Comparison of ENCODE assay signal across 8 cellular contexts in genomic region chr4:64713256-64713840, GRCh38.
DNase-seq lines count a peak whose midpoint lies in the region; ATAC-seq, FAIRE-seq and TF ChIP-seq lines count a peak whose summit lies in the region.

No MANE protein-coding gene starts in this region.

- no peak overlapping the region for H3K27ac ChIP-seq in SK-N-SH (ENCODE audit: low read depth in 2 of 2, low read length in 1 of 2)

- no peak for DNase-seq in BE2C
- peak; percentile 9 for DNase-seq in SK-N-SH
- DNase-seq in posterior vena cava (ENCODE audit: low spot score) = no peak
- no peak for DNase-seq in natural killer cell treated with Interleukin-12 subunit alpha and Interleukin-12 subunit beta and Interleukin-15 and Interleukin-18, amount 100 ng/mL, for 72 hours (ENCODE audit: low spot score)

- no peak overlapping the region for H2AFZ ChIP-seq in SK-N-SH (ENCODE audit: low read depth)

- no peak for TF ChIP-seq EP300 in SK-N-SH (IDR thresholded peaks at IDR 0.05; ENCODE audit: borderline replicate concordance in 1 of 2, low read depth in 1 of 2, low read length in 1 of 2)

- no peaks in the 10 kb centered on the region for H3K27me3 ChIP-seq in BE2C
- H3K27me3 ChIP-seq in SK-N-SH (ENCODE audit: insufficient read depth) = no peaks in the 10 kb centered on the region

- no peak overlapping the region for H3K27ac Mint-ChIP-seq in natural killer cell treated with Interleukin-12 subunit alpha and Interleukin-12 subunit beta and Interleukin-15 and Interleukin-18, amount 100 ng/mL, for 72 hours

- TF ChIP-seq RAD21 in SK-N-SH (IDR thresholded peaks at IDR 0.05; ENCODE audit: low read length) = peak; percentile 37

- intact Hi-C loops in posterior vena cava (cut with DNase I) = no loop called here

- CTCF ChIA-PET in SK-N-SH (lab: Yijun Ruan, JAX) = interaction anchor here (0.6 to 1.9 kb wide), 7 partner anchors 8 to 1105 kb away, joined by 3 to 6 read pairs (median 3); no protein-coding TSS in a partner anchor

- peak; percentile 62 for TF ChIP-seq CTCF in BE2C (IDR thresholded peaks at IDR 0.05; ENCODE audit: low read depth, low read length)
- TF ChIP-seq CTCF in SK-N-SH (IDR thresholded peaks at IDR 0.05) = peak; percentile 65

- no peak overlapping the region for H3K9ac ChIP-seq in SK-N-SH

- H3K4me1 ChIP-seq in BE2C (no peaks in the 10 kb centered on the region), SK-N-SH (ENCODE audit: control insufficient read depth in 1 of 2, insufficient read depth in 2 of 2, low read depth in 1 of 2, low read length in 1 of 2) (no peaks in the 10 kb centered on the region)

- no peaks in the 10 kb centered on the region for H3K27me3 Mint-ChIP-seq in natural killer cell treated with Interleukin-12 subunit alpha and Interleukin-12 subunit beta and Interleukin-15 and Interleukin-18, amount 100 ng/mL, for 72 hours

- no peaks in the 10 kb centered on the region for H3K9me3 ChIP-seq in BE2C
- no peaks in the 10 kb centered on the region for H3K9me3 ChIP-seq in SK-N-SH

- H3F3A ChIP-seq in SK-N-SH (replicated peaks; ENCODE audit: insufficient read depth) = no peaks in the 10 kb centered on the region

- H3K4me3 ChIP-seq in BE2C (ENCODE audit: low read depth, low read length) = no peak overlapping the region
- no peak overlapping the region for H3K4me3 ChIP-seq in SK-N-SH (ENCODE audit: low read depth in 2 of 2, low read length in 1 of 2)

- no peaks in the 10 kb centered on the region for H3K9me3 Mint-ChIP-seq in natural killer cell treated with Interleukin-12 subunit alpha and Interleukin-12 subunit beta and Interleukin-15 and Interleukin-18, amount 100 ng/mL, for 72 hours

- H3K4me2 ChIP-seq in SK-N-SH = no peak overlapping the region

- H3K79me2 ChIP-seq in SK-N-SH (ENCODE audit: insufficient read depth) = no peaks in the 10 kb centered on the region

- H3K36me3 Mint-ChIP-seq in natural killer cell treated with Interleukin-12 subunit alpha and Interleukin-12 subunit beta and Interleukin-15 and Interleukin-18, amount 100 ng/mL, for 72 hours = no peaks in the 10 kb centered on the region

- POLR2A ChIA-PET in SK-N-SH (lab: Yijun Ruan, JAX) = no interaction called here

- no peak overlapping the region for H3K4me3 Mint-ChIP-seq in natural killer cell treated with Interleukin-12 subunit alpha and Interleukin-12 subunit beta and Interleukin-15 and Interleukin-18, amount 100 ng/mL, for 72 hours

- no peaks in the 10 kb centered on the region for H4K20me1 ChIP-seq in SK-N-SH (ENCODE audit: insufficient read depth)

- H3K36me3 ChIP-seq in BE2C = no peaks in the 10 kb centered on the region
- no peaks in the 10 kb centered on the region for H3K36me3 ChIP-seq in SK-N-SH (replicated peaks in 1 of 2; ENCODE audit: control insufficient read depth in 1 of 2, insufficient read depth in 2 of 2, low read length in 1 of 2)

- H3K4me1 Mint-ChIP-seq in natural killer cell treated with Interleukin-12 subunit alpha and Interleukin-12 subunit beta and Interleukin-15 and Interleukin-18, amount 100 ng/mL, for 72 hours (ENCODE audit: low read depth in 2 of 2) = no peaks in the 10 kb centered on the region

- ATAC-seq in GM18868 (IDR thresholded peaks at IDR 0.05; ENCODE audit: unreplicated experiment) (peak; percentile 76), HG03442 (IDR thresholded peaks at IDR 0.05; ENCODE audit: unreplicated experiment) (peak; percentile 74), GM21423 (IDR thresholded peaks at IDR 0.05; ENCODE audit: unreplicated experiment) (no peak)
- no peak for ATAC-seq in natural killer cell treated with Interleukin-12 subunit alpha and Interleukin-12 subunit beta and Interleukin-15 and Interleukin-18, amount 100 ng/mL, for 72 hours

- H3K9me2 ChIP-seq in SK-N-SH = no peaks in the 10 kb centered on the region

- 6% methylated on average over 2 of the region's 2 CpGs for WGBS in SK-N-SH (ENCODE audit: low lambda C conversion rate)

- peak; percentile 88 for FAIRE-seq in islet of Langerhans (lab: Jason Lieb, UNC)

TF ChIP-seq in SK-N-SH, 30 proteins besides CTCF, POLR2A, EP300 and RAD21:
- TF ChIP-seq TEAD4 (IDR thresholded peaks at IDR 0.05; ENCODE audit: borderline replicate concordance, insufficient read depth) (no peak), ELF1 (IDR thresholded peaks at IDR 0.05) (no peak)
- TF ChIP-seq, protein P1, sequence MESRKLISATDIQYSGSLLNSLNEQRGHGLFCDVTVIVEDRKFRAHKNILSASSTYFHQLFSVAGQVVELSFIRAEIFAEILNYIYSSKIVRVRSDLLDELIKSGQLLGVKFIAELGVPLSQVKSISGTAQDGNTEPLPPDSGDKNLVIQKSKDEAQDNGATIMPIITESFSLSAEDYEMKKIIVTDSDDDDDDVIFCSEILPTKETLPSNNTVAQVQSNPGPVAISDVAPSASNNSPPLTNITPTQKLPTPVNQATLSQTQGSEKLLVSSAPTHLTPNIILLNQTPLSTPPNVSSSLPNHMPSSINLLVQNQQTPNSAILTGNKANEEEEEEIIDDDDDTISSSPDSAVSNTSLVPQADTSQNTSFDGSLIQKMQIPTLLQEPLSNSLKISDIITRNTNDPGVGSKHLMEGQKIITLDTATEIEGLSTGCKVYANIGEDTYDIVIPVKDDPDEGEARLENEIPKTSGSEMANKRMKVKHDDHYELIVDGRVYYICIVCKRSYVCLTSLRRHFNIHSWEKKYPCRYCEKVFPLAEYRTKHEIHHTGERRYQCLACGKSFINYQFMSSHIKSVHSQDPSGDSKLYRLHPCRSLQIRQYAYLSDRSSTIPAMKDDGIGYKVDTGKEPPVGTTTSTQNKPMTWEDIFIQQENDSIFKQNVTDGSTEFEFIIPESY (IDR thresholded peaks at IDR 0.05; ENCODE audit: borderline replicate concordance, low read depth) = no peak
TF ChIP-seq in SK-N-SH: peak in this region for 0.

Comparison
In these comparisons a context has a peak if more than half of its experiments do, and no peak if none do; other contexts are left out.
1. ATAC-seq: peak in GM18868 (single experiment) and HG03442 (single experiment); none in GM21423 (single experiment) and natural killer cell treated with Interleukin-12 subunit alpha and Interleukin-12 subunit beta and Interleukin-15 and Interleukin-18, amount 100 ng/mL, for 72 hours (0 of 2).